Comparison of ENCODE assay signal across 8 cellular contexts in genomic region chr17:1714980-1715802, GRCh38.
A peak's percentile ranks its signal among the peaks of the same experiment; 100 is the strongest.
DNase-seq lines count a peak whose midpoint lies in the region; TF ChIP-seq lines count a peak whose summit lies in the region.

No MANE protein-coding gene starts in this region.

- H3K4me3 ChIP-seq in retinal pigment epithelial cell (ENCODE audit: low read length) = peak overlapping the region; percentile 87

- DNase-seq in DMS 273 (lab: John Stamatoyannopoulos, UW; ENCODE audit: unreplicated experiment) = peak; percentile 70
- no peak for DNase-seq in DMS 273 treated with DMSO at 0.1 percent for 48 hours (lab: John Stamatoyannopoulos, UW)
- peak; percentile 41 for DNase-seq in SHP77 treated with DMSO at 0.1 percent for 48 hours (lab: John Stamatoyannopoulos, UW)
- DNase-seq in astrocyte of the hippocampus (ENCODE audit: low read depth, low spot score) = peak; percentile 94
- peak in 29 of 51 donors; percentile 14 to 78 (median 46) for DNase-seq in hypothalamus (lab: John Stamatoyannopoulos, UW)
- DNase-seq in retinal pigment epithelial cell (ENCODE audit: low read depth) = no peak
- no peak for DNase-seq in D341Med (ENCODE audit: low spot score)
- no peak for DNase-seq in NCI-H2029 treated with DMSO at 0.1 percent for 48 hours (lab: John Stamatoyannopoulos, UW)

- TF ChIP-seq CTCF in retinal pigment epithelial cell (conservative IDR thresholded peaks at IDR 0.05; ENCODE audit: low read depth, low read length) = no peak

Comparison
In these comparisons a context has a peak if more than half of its experiments do, and no peak if none do; other contexts are left out.
1. DNase-seq: peak in DMS 273 (single experiment), SHP77 treated with DMSO at 0.1 percent for 48 hours (single experiment), astrocyte of the hippocampus (single experiment) and hypothalamus (29 of 51); none in DMS 273 treated with DMSO at 0.1 percent for 48 hours (single experiment), retinal pigment epithelial cell (single experiment), D341Med (single experiment) and NCI-H2029 treated with DMSO at 0.1 percent for 48 hours (single experiment).